8 cellular contexts compared by ENCODE assay signal in genomic region chr16:21554795-21555585, GRCh38. TPM values are rescaled to one million over a fixed set of nuclear protein-coding genes. Genes with fewer than 3 reads are reported as not detected.
A peak's percentile ranks its signal among the peaks of the same experiment; 100 is the strongest.
DNase-seq lines count a peak whose midpoint lies in the region; ATAC-seq and TF ChIP-seq lines count a peak whose summit lies in the region.

No MANE protein-coding gene starts in this region.

- H3K36me3 ChIP-seq in ovary (no peaks in the 10 kb centered on the region), thyroid gland (no peaks in the 10 kb centered on the region)

- DNase-seq in GM12865 (ENCODE audit: low read depth) = peak; percentile 99
- peak; percentile 97 for DNase-seq in NAMALWA (ENCODE audit: low spot score)
- DNase-seq in SK-MEL-5 (ENCODE audit: low read depth, low spot score) = peak; percentile 88
- peak; percentile 92 for DNase-seq in activated naive CD4-positive, alpha-beta T cell treated with Interleukin-2 at 50 U/mL for 16 hours
- peak; percentile 81 for DNase-seq in glomerular visceral epithelial cell (ENCODE audit: extremely low spot score)
- peak; percentile 77 to 93 (median 86) for DNase-seq in ovary
- DNase-seq in thyroid gland = peak; percentile 78 to 87

- in situ Hi-C loops in SK-MEL-5 (cut with HindIII; ENCODE audit: low pct_unique_long_range_greater_than_20kb, low sequenced_read_pairs) = no loop called here

- H3K27ac ChIP-seq in ovary (no peak overlapping the region), thyroid gland (no peak overlapping the region)

- no peak overlapping the region for H3K4me3 ChIP-seq in GM12865 (ENCODE audit: low read depth, low read length)
- H3K4me3 ChIP-seq in ovary = no peak overlapping the region
- H3K4me3 ChIP-seq in thyroid gland (replicated peaks in 1 of 3) = no peak overlapping the region

- TF ChIP-seq POLR2A in ovary (IDR thresholded peaks at IDR 0.05) (peak; percentile 22), thyroid gland (IDR thresholded peaks at IDR 0.05) (no peak)

- H3K9me3 ChIP-seq in ovary (no peaks in the 10 kb centered on the region), thyroid gland (no peaks in the 10 kb centered on the region)

- H3K4me1 ChIP-seq in ovary (ENCODE audit: insufficient read depth) (no peaks in the 10 kb centered on the region), thyroid gland (peaks cover 0 to 8% of the 10 kb centered on the region in 2 donors)

- intact Hi-C loops in ovary (cut with DNase I) = loop anchor here in 2 of 4 donors (5.0 to 10.0 kb wide), 4 partner anchors 50 to 400 kb away; partner anchors contain the start of genes DNAH3 (in 2 of the 2) and LDAF1 (in 2 of the 2)
- intact Hi-C loops in thyroid gland (cut with DNase I) = loop anchor here (5.0 kb wide), 1 partner anchor 368 kb away; no protein-coding TSS in a partner anchor

- peak; percentile 93 for ATAC-seq in HG02623 (IDR thresholded peaks at IDR 0.05; ENCODE audit: unreplicated experiment)

- H3K27me3 ChIP-seq in ovary = no peaks in the 10 kb centered on the region
- H3K27me3 ChIP-seq in thyroid gland = no peaks in the 10 kb centered on the region

- TF ChIP-seq CTCF in GM12865 (IDR thresholded peaks at IDR 0.05; ENCODE audit: insufficient read depth, low read depth, low read length, missing control alignments) = peak; percentile 100
- TF ChIP-seq CTCF in ovary (IDR thresholded peaks at IDR 0.05) = peak; percentile 70 to 98 (median 85)
- TF ChIP-seq CTCF in thyroid gland (IDR thresholded peaks at IDR 0.05) = peak; percentile 91 to 100 (median 98)

- 23 to 33% (median 25%) methylated on average over 41 of the region's 41 CpGs for WGBS in ovary, 3 donors
- WGBS in thyroid gland, 2 donors = 35 to 38% methylated on average over 41 of the region's 41 CpGs

- no peak for TF ChIP-seq EP300 in ovary (IDR thresholded peaks at IDR 0.05)

RNA-seq across cellular contexts. Expression of gene METTL9, which starts 44.4 kb away (rescaled TPM):
- 792 and 883 TPM in 2 replicates for total RNA-seq in SK-MEL-5 (2014; rRNA removed; shearing (Covaris generic))
- polyA plus RNA-seq in SK-MEL-5 (2015; cell fraction: cytosol; rRNA removed) = 347 and 392 TPM in 2 replicates
- 144 and 222 TPM in 2 replicates for polyA plus RNA-seq in SK-MEL-5 (2015; cell fraction: nucleus; rRNA removed)
- total RNA-seq in ovary (100 to 1,000 TPM in 2 of 7 donors, 10 to 100 TPM in 5; 69.3 to 160 (median 87.0) TPM), thyroid gland (100 to 1,000 TPM; 139 to 196 (median 181) TPM)
- 100 to 1,000 TPM in 1 of 2 donors, 10 to 100 TPM in 1; 62.9 to 222 TPM for polyA plus RNA-seq in ovary
